8 cellular contexts compared by ENCODE assay signal in the genomic region with DNA sequence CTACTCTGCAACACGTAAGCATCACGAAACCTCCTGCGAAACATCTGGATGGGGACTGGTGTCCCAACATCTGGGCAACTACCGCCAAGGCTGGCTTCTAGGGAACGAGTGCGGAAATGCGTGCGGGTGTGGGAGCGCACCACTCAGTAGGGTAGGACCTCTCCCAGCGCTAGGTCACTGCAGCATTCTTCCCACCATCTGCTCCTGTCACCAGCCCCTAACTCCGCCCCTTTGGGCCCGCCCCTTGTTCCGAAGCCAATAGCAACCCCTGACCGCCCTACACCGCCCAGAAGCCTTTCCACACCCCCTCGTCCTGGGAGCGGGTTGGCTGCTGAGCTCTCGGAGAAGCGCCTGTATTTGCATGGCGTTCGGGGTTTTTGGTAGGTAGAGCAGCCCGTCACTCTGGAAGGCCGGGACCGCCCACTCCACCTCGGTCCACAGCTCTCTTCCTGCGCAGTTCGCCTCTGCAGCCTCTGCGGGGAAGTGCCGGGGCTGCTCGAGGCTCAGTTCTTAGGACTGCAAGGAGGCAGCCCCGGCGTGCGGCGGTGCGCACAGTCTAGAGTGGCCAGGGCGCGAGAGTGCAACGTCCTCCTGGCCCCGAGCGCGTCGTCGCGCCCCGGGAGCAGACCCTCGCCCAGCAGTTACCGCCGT.
DNase-seq lines count a peak whose midpoint lies in the region; ATAC-seq and TF ChIP-seq lines count a peak whose summit lies in the region.

TSS of gene HS3ST3B1 (plus strand) at position 454 of the 651 bp plus-strand sequence. CDS start 438 bp downstream, outside the sequence.

- DNase-seq in GM13977 (ENCODE audit: low spot score) (peak; percentile 86), NCI-H1436 treated with DMSO at 0.1 percent for 48 hours (lab: John Stamatoyannopoulos, UW) (peak; percentile 59), T-helper 9 cell (peak; percentile 99), astrocyte of the spinal cord (ENCODE audit: low read depth, low spot score) (peak; percentile 100), hippocampal formation (lab: John Stamatoyannopoulos, UW) (peak; percentile 62 to 71), NAMALWA (ENCODE audit: low spot score) (no peak)

- no peak within 1 kb of the TSS for H3K9ac ChIP-seq in rectal smooth muscle tissue (ENCODE audit: low read length)

- no peaks in the 10 kb centered on the region for H3K36me3 ChIP-seq in rectal smooth muscle tissue (ENCODE audit: control insufficient read depth, insufficient read depth, low read length)

- ATAC-seq in HG02798 (IDR thresholded peaks at IDR 0.05; ENCODE audit: poor library complexity, unreplicated experiment), result peak; percentile 72

- no peak for TF ChIP-seq CTCF in GM13977 (IDR thresholded peaks at IDR 0.05; ENCODE audit: extremely low read depth, insufficient read depth, missing control alignments)
- TF ChIP-seq CTCF in astrocyte of the spinal cord (IDR thresholded peaks at IDR 0.05; ENCODE audit: low read depth, low read length), result no peak

- peaks cover 5% of the 10 kb centered on the region for H3K4me1 ChIP-seq in rectal smooth muscle tissue (ENCODE audit: control insufficient read depth, insufficient read depth, low read length)

- in situ Hi-C loops in GM13977 (cut with MboI; ENCODE audit: low pct_unique_long_range_greater_than_20kb, low sequenced_read_pairs, unreplicated experiment), result loop anchor here (25.0 kb wide), 1 partner anchor 713 kb away; no protein-coding TSS in a partner anchor
- in situ Hi-C loops in astrocyte of the spinal cord (cut with HindIII; ENCODE audit: low sequenced_read_pairs), result no loop called here

- no peak within 1 kb of the TSS for H3K27ac ChIP-seq in rectal smooth muscle tissue (ENCODE audit: low read depth, low read length)

- peaks cover 63% of the 10 kb centered on the region for H3K27me3 ChIP-seq in rectal smooth muscle tissue (ENCODE audit: control insufficient read depth, insufficient read depth, low read length)

- peak within 1 kb of the TSS; percentile 89 for H3K4me3 ChIP-seq in astrocyte of the spinal cord (ENCODE audit: low read depth, low read length)
- peak within 1 kb of the TSS; percentile 63 for H3K4me3 ChIP-seq in rectal smooth muscle tissue (ENCODE audit: low read length)
